ENCODE assay signal across 8 cellular contexts in the genomic region with DNA sequence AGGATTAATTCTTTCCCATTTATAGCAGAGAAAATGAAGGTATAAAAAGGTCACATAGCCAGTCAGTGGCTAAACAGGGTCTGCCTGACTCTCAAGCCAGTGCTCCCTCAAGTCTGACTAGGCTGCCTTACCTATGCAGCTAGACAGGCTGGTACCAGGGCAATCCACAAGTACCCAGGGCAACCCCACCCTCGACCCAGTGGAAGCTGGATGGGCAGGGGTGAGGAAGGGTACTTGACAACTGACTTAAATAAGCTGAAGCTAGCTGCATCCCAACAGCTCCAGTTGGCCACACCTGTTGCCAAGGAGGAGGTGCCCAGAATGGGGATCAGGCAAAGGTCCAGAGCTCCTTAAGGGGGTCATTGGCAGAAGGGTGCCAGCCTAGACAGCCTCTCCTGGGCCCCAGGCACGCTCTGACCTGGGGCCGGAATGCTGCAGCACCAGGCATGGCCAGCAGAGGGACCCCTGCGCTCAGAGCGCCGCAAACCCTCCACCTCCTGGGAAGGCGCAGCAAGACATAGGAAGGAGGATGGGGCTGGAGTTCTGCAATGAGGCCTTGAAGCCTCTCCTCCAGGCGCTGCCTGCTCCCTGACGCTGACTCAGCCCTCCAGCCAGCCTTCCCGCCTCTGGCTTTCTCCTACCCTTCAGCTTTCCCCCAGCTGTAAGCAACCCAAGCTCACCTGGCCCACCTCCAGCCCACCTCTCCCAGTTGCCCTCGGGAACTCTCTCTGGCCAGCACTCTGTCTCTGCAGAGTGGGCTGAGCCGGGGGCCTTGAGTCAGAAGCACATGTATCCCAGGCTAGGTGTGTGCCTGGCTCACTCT. TPM values are rescaled to one million over a fixed set of nuclear protein-coding genes. Genes with fewer than 3 reads are reported as not detected.
DNase-seq lines count a peak whose midpoint lies in the region; ATAC-seq, FAIRE-seq and TF ChIP-seq lines count a peak whose summit lies in the region.

No MANE protein-coding gene starts in this region.

- no peaks in the 10 kb centered on the region for H3K4me1 ChIP-seq in RWPE2 (ENCODE audit: insufficient read depth, poor library complexity, severe bottlenecking)
- H3K4me1 ChIP-seq in thoracic aorta (ENCODE audit: control insufficient read depth in 1 of 2, low read depth in 2 of 2): no peaks in the 10 kb centered on the region

- TF ChIP-seq CTCF in RWPE2 (IDR thresholded peaks at IDR 0.05; ENCODE audit: poor library complexity, severe bottlenecking) (peak; percentile 96), omental fat pad (IDR thresholded peaks at IDR 0.05) (peak in 2 of 3 donors; percentile 41 to 92), thoracic aorta (IDR thresholded peaks at IDR 0.05) (peak; percentile 94)

- FAIRE-seq in frontal cortex (lab: Jason Lieb, UNC): no peak

- DNase-seq in EH (ENCODE audit: low read depth): peak; percentile 92
- peak; percentile 93 for DNase-seq in HuH-7 (ENCODE audit: low spot score)
- DNase-seq in RWPE2 (ENCODE audit: low spot score): no peak
- peak; percentile 41 for DNase-seq in activated gamma-delta T cell treated with anti-CD3 and anti-CD28 coated beads, Interleukin-2, amount 50 U/mL, for 16 hours (ENCODE audit: low read depth)
- DNase-seq in frontal cortex (ENCODE audit: low spot score in 2 of 2): peak; percentile 56 to 85
- peak; percentile 70 for DNase-seq in omental fat pad (ENCODE audit: low spot score)
- no peak for DNase-seq in thoracic aorta (ENCODE audit: low spot score)

- H3K9me3 ChIP-seq in RWPE2 (ENCODE audit: severe bottlenecking) (no peaks in the 10 kb centered on the region), thoracic aorta (no peaks in the 10 kb centered on the region)

- H3K27me3 ChIP-seq in RWPE2 (ENCODE audit: insufficient read depth, poor library complexity, severe bottlenecking): no peaks in the 10 kb centered on the region
- no peaks in the 10 kb centered on the region for H3K27me3 ChIP-seq in thoracic aorta (replicated peaks; ENCODE audit: insufficient read depth)

- H3K4me3 ChIP-seq in RWPE2 (ENCODE audit: severe bottlenecking) (no peak overlapping the region), thoracic aorta (no peak overlapping the region)

- no peaks in the 10 kb centered on the region for H3K36me3 ChIP-seq in RWPE2 (ENCODE audit: low read depth)
- peaks cover 33% of the 10 kb centered on the region for H3K36me3 ChIP-seq in thoracic aorta

- ATAC-seq in RWPE2 (ENCODE audit: low read depth): peak; percentile 90
- peak; percentile 86 for ATAC-seq in omental fat pad (ENCODE audit: low FRiP score)
- ATAC-seq in thoracic aorta (ENCODE audit: insufficient number of reproducible peaks, low FRiP score, low read depth): no peak
- no peak for ATAC-seq in GM21723 (IDR thresholded peaks at IDR 0.05; ENCODE audit: unreplicated experiment)

- H3K27ac ChIP-seq in RWPE2 (ENCODE audit: poor library complexity, severe bottlenecking) (no peak overlapping the region), thoracic aorta (no peak overlapping the region)

RNA-seq across cellular contexts. Expression of a gene that starts 28.9 kb away (rescaled TPM):
- total RNA-seq in frontal cortex: 13.9 TPM
- total RNA-seq in omental fat pad: 1 to 10 TPM; 1.3 to 4.5 (median 3.2) TPM
- total RNA-seq in thoracic aorta: 10 to 100 TPM; 10.7 to 15.0 TPM

RNA-seq across cellular contexts. Expression of a gene that starts 31.5 kb away (rescaled TPM):
- total RNA-seq in frontal cortex (not detected), omental fat pad (100 to 1,000 TPM in 2 of 4 donors, 10 to 100 TPM in 2; 35.2 to 382 (median 96.5) TPM), thoracic aorta (1 to 10 TPM in 1 of 2 donors, under 1 TPM in 1; 0.35 to 3.2 TPM)

RNA-seq across cellular contexts. Expression of a gene that starts 45.5 kb away (rescaled TPM):
- total RNA-seq in frontal cortex (36.7 TPM), omental fat pad (10 to 100 TPM; 13.2 to 27.9 (median 24.0) TPM), thoracic aorta (10 to 100 TPM; 32.8 to 73.8 TPM)

Comparison
In these comparisons a context has a peak if more than half of its experiments do, and no peak if none do; other contexts are left out.
1. DNase-seq: peak in EH (single experiment), HuH-7 (single experiment), activated gamma-delta T cell treated with anti-CD3 and anti-CD28 coated beads, Interleukin-2, amount 50 U/mL, for 16 hours (single experiment), frontal cortex (2 of 2) and omental fat pad (single experiment); none in RWPE2 (single experiment) and thoracic aorta (single experiment).
2. ATAC-seq: peak in RWPE2 (single experiment) and omental fat pad (single experiment); none in thoracic aorta (single experiment) and GM21723 (single experiment).
3. RNA of a gene that starts 31.5 kb away (total RNA-seq): 35.2 to 382 TPM in omental fat pad; 0.35 to 3.2 TPM in thoracic aorta and not detected in frontal cortex (single experiment); every median in the first group is over 4 times any median in the second.
4. Peak in every context shown above with its lines, with median percentiles within 50 percentile points of each other: CTCF ChIP-seq.